Comparison of ENCODE assay signal across 8 cellular contexts in genomic region chr19:10194500-10195198, GRCh38. TPM values are rescaled to one million over a fixed set of nuclear protein-coding genes. Genes with fewer than 3 reads are reported as not detected.
DNase-seq lines count a peak whose midpoint lies in the region; ATAC-seq, FAIRE-seq and TF ChIP-seq lines count a peak whose summit lies in the region.

TSS of gene DNMT1 (minus strand) at chr19:10194953. CDS start at chr19:10194899, 54 bp downstream.

- H3K14ac ChIP-seq in neuronal stem cell (ENCODE audit: low read length), result peak within 1 kb of the TSS; percentile 67

- no peak for TF ChIP-seq CTCF in HCT116 (IDR thresholded peaks at IDR 0.05 in 2 of 3, conservative IDR thresholded peaks at IDR 0.05 in 1 of 3; ENCODE audit: borderline replicate concordance in 1 of 3, insufficient read depth in 1 of 3, low read depth in 2 of 3, low read length in 2 of 3)

- H3K27ac ChIP-seq in HCT116 (ENCODE audit: low read depth, low read length), result peak within 1 kb of the TSS; percentile 85
- peak within 1 kb of the TSS; percentile 81 for H3K27ac ChIP-seq in neuronal stem cell (replicated peaks; ENCODE audit: low read length)
- H3K27ac ChIP-seq in subcutaneous abdominal adipose tissue (ENCODE audit: low read depth, low read length), result peak within 1 kb of the TSS; percentile 86

- H3K36me3 ChIP-seq in HCT116 (ENCODE audit: control insufficient read depth in 1 of 2, insufficient read depth in 2 of 2, low read length in 2 of 2) (peaks cover 7 to 17% of the 10 kb centered on the region in 2 experiments; a peak in 3 of 4 replicates), neuronal stem cell (replicated peaks in 1 of 2; ENCODE audit: control insufficient read depth in 2 of 2, insufficient read depth in 2 of 2, low read length in 2 of 2) (peaks cover 3 to 33% of the 10 kb centered on the region in 2 donors), subcutaneous abdominal adipose tissue (ENCODE audit: control insufficient read depth in 5 of 5, insufficient read depth in 5 of 5, low read length in 5 of 5) (peaks cover 0 to 6% (median 0%) of the 10 kb centered on the region in 5 donors)

- in situ Hi-C loops in SK-MEL-5 (cut with HindIII; ENCODE audit: low pct_unique_long_range_greater_than_20kb, low sequenced_read_pairs), result no loop called here

- FAIRE-seq in G401.6 (lab: Jason Lieb, UNC) (peak; percentile 79), frontal cortex (lab: Jason Lieb, UNC) (no peak)

- DNase-seq in HCT116 (ENCODE audit: low read depth, low spot score) (peak; percentile 94), NAMALWA (ENCODE audit: low spot score) (peak; percentile 96), SK-MEL-5 (ENCODE audit: low read depth, low spot score) (peak; percentile 94), frontal cortex (ENCODE audit: low spot score in 2 of 2) (peak; percentile 97 to 99), neuronal stem cell (ENCODE audit: low spot score) (peak; percentile 94)
- peak; percentile 98 for DNase-seq in activated naive CD4-positive, alpha-beta T cell treated with Interleukin-2 at 50 U/mL for 16 hours

- H3K9ac ChIP-seq in HCT116 (ENCODE audit: low read length) (peak within 1 kb of the TSS; percentile 96), neuronal stem cell (ENCODE audit: low read depth, low read length, poor library complexity) (peak within 1 kb of the TSS; percentile 99), subcutaneous abdominal adipose tissue (ENCODE audit: low read length in 5 of 5) (peak within 1 kb of the TSS; percentile 65 to 85 (median 76))

- peak within 1 kb of the TSS; percentile 94 for H3K18ac ChIP-seq in neuronal stem cell (ENCODE audit: low read length)

- peak; percentile 85 for TF ChIP-seq POLR2A in HCT116 (IDR thresholded peaks at IDR 0.05; ENCODE audit: borderline replicate concordance, extremely low read depth, insufficient read depth, insufficient read length)

- no peak within 1 kb of the TSS for H2BK120ac ChIP-seq in neuronal stem cell (ENCODE audit: low read depth, low read length)

- H3K27me3 ChIP-seq in HCT116 (ENCODE audit: insufficient read depth, low read length), result no peaks in the 10 kb centered on the region
- no peaks in the 10 kb centered on the region for H3K27me3 ChIP-seq in neuronal stem cell (ENCODE audit: control insufficient read depth in 3 of 3, insufficient read depth in 3 of 3, low read depth in 1 of 3, low read length in 3 of 3)
- H3K27me3 ChIP-seq in subcutaneous abdominal adipose tissue (ENCODE audit: control insufficient read depth in 5 of 5, insufficient read depth in 4 of 5, low read length in 5 of 5), result no peaks in the 10 kb centered on the region

- H4K8ac ChIP-seq in neuronal stem cell (ENCODE audit: low read depth, low read length), result no peak within 1 kb of the TSS

- no TSS peak for BruUV-seq in HCT116 (replicated peaks; lab: Mats Ljungman, UMichigan)

- H3K9me3 ChIP-seq in HCT116 (ENCODE audit: control insufficient read depth in 1 of 2, insufficient read depth in 1 of 2, low read depth in 1 of 2, low read length in 2 of 2) (no peaks in the 10 kb centered on the region), neuronal stem cell (replicated peaks in 1 of 2; ENCODE audit: control insufficient read depth in 2 of 2, insufficient read depth in 1 of 2, low read depth in 1 of 2, low read length in 2 of 2) (no peaks in the 10 kb centered on the region), subcutaneous abdominal adipose tissue (ENCODE audit: control insufficient read depth in 5 of 5, low read length in 5 of 5) (no peaks in the 10 kb centered on the region)

- H2BK15ac ChIP-seq in neuronal stem cell (ENCODE audit: low read length), result peak within 1 kb of the TSS; percentile 64

- H3K4me1 ChIP-seq in HCT116 (ENCODE audit: control insufficient read depth in 1 of 2, insufficient read depth in 2 of 2, low read length in 2 of 2) (peaks cover 11 to 16% of the 10 kb centered on the region in 2 experiments; a peak in 2 of 4 replicates), neuronal stem cell (ENCODE audit: control insufficient read depth in 2 of 2, insufficient read depth in 1 of 2, low read depth in 1 of 2, low read length in 2 of 2) (peaks cover 2 to 7% of the 10 kb centered on the region in 2 donors), subcutaneous abdominal adipose tissue (ENCODE audit: control insufficient read depth in 5 of 5, insufficient read depth in 5 of 5, low read length in 5 of 5) (peaks cover 4 to 27% (median 19%) of the 10 kb centered on the region in 5 donors)

- peak within 1 kb of the TSS; percentile 90 for H3K4me2 ChIP-seq in HCT116 (ENCODE audit: low read length)
- peak within 1 kb of the TSS; percentile 84 for H3K4me2 ChIP-seq in neuronal stem cell (ENCODE audit: insufficient read depth, low read length, poor library complexity, severe bottlenecking)

- RAD21 ChIA-PET in HCT116 (lab: Charles Lee; ENCODE audit: low non-redundant PET in 1 of 2, low total read pairs in 2 of 2, uncharacterized antibody in 2 of 2, unreplicated experiment in 2 of 2), result interaction anchor here (0.6 to 1.1 kb wide), 3 partner anchors 32 to 56 kb away, joined by 4 to 5 read pairs (median 4); no protein-coding TSS in a partner anchor

- POLR2A ChIA-PET in HCT116 (lab: Charles Lee), result interaction anchor here (1.8 kb wide), 1 partner anchor 11 kb away, joined by 5 read pairs; no protein-coding TSS in a partner anchor

- H4K20me1 ChIP-seq in HCT116 (ENCODE audit: insufficient read depth), result peaks cover 11% of the 10 kb centered on the region; the same call in 1 of the 2 replicates

- H2BK5ac ChIP-seq in neuronal stem cell (ENCODE audit: low read length), result peak within 1 kb of the TSS; percentile 95

- peaks cover 48% of the 10 kb centered on the region for H3K79me2 ChIP-seq in HCT116 (ENCODE audit: insufficient read depth, low read length)

- H2AK5ac ChIP-seq in neuronal stem cell (ENCODE audit: low read depth, low read length), result peak within 1 kb of the TSS; percentile 0

- CTCF ChIA-PET in HCT116 (lab: Charles Lee), result interaction anchor here (1.1 to 1.3 kb wide), 2 partner anchors 55 to 64 kb away, joined by 3 to 5 read pairs; no protein-coding TSS in a partner anchor

- TF ChIP-seq RAD21 in HCT116 (IDR thresholded peaks at IDR 0.05; ENCODE audit: low read depth), result no peak

- peak within 1 kb of the TSS; percentile 60 for H2BK12ac ChIP-seq in neuronal stem cell (ENCODE audit: low read length)

- H3K4me3 ChIP-seq in HCT116 (replicated peaks in 1 of 2; ENCODE audit: low read depth in 1 of 2, low read length in 2 of 2) (peak within 1 kb of the TSS; percentile 88 to 98), neuronal stem cell (ENCODE audit: low read length in 2 of 2) (peak within 1 kb of the TSS; percentile 85 to 94), subcutaneous abdominal adipose tissue (ENCODE audit: low read depth in 1 of 5, low read length in 5 of 5) (peak within 1 kb of the TSS; percentile 76 to 95 (median 88))

- no peaks in the 10 kb centered on the region for H3K9me2 ChIP-seq in HCT116 (ENCODE audit: insufficient read depth)

- H3K79me1 ChIP-seq in neuronal stem cell (ENCODE audit: low read depth, low read length), result peaks cover 2% of the 10 kb centered on the region

- ATAC-seq in HCT116, result peak; percentile 95

- no CpG with 5 or more reads among the region's 71 CpGs for WGBS in neuronal stem cell (ENCODE audit: extremely low coverage in 2 of 2, insufficient read length in 2 of 2, insufficient replicate concordance in 1 of 2), 2 donors

- H4K91ac ChIP-seq in neuronal stem cell (ENCODE audit: low read depth, low read length, poor library complexity), result peak within 1 kb of the TSS; percentile 26

- no peak within 1 kb of the TSS for H2AFZ ChIP-seq in HCT116 (ENCODE audit: low read depth, low read length, poor library complexity, severe bottlenecking)
- H2AFZ ChIP-seq in neuronal stem cell (ENCODE audit: low read length), result peak within 1 kb of the TSS; percentile 99

- no peak within 1 kb of the TSS for H3K4ac ChIP-seq in neuronal stem cell (ENCODE audit: low read length)

- peak within 1 kb of the TSS; percentile 75 for H3K23ac ChIP-seq in neuronal stem cell (ENCODE audit: low read depth, low read length, poor library complexity)

- intact Hi-C loops in HCT116 (cut with micrococcal nuclease), result loop anchor here (2.0 kb wide), 1 partner anchor 56 kb away; no protein-coding TSS in a partner anchor

TF ChIP-seq in HCT116, 20 proteins besides CTCF, POLR2A, EP300 and RAD21 (continues in another document):
- peak; percentile 93 for TF ChIP-seq MAX (IDR thresholded peaks at IDR 0.05)
- no peak for TF ChIP-seq EZH2 (IDR thresholded peaks at IDR 0.05)
- no peak for TF ChIP-seq ZNF274 (IDR thresholded peaks at IDR 0.05; ENCODE audit: low read depth, low read length)
- TF ChIP-seq POLR2AphosphoS5 (IDR thresholded peaks at IDR 0.05; ENCODE audit: low read depth, low read length), result peak; percentile 92
- 0 out of 2 replicates have a peak, but pooled peaks have one; percentile 86 for TF ChIP-seq CBX3 (IDR thresholded peaks at IDR 0.05; ENCODE audit: low read depth)
- TF ChIP-seq EZH2phosphoT487 (IDR thresholded peaks at IDR 0.05; ENCODE audit: borderline replicate concordance), result no peak
- TF ChIP-seq SIN3A (IDR thresholded peaks at IDR 0.05; ENCODE audit: low read depth), result peak; percentile 98
- peak; percentile 96 for TF ChIP-seq JUND (IDR thresholded peaks at IDR 0.05)
- TF ChIP-seq ZFX (IDR thresholded peaks at IDR 0.05), result peak; percentile 39; the same call in 1 of the 2 replicates
- TF ChIP-seq ATF3 (IDR thresholded peaks at IDR 0.05), result no peak

RNA-seq across cellular contexts. Expression of gene DNMT1, which starts in this region (rescaled TPM):
- total RNA-seq in HCT116 (2021; ENCODE audit: unreplicated experiment) (235 TPM), frontal cortex (28.9 TPM)
- 110 and 112 TPM in 2 replicates for polyA plus RNA-seq in HCT116 (2012)
- total RNA-seq in SK-MEL-5 (2014; rRNA removed; shearing (Covaris generic)), result 34.1 and 42.1 TPM in 2 replicates
- 65.2 and 76.4 TPM in 2 replicates for polyA plus RNA-seq in SK-MEL-5 (2015; cell fraction: cytosol; rRNA removed)
- polyA plus RNA-seq in SK-MEL-5 (2015; cell fraction: nucleus; rRNA removed), result 178 and 204 TPM in 2 replicates
- polyA plus RNA-seq in neuronal stem cell (2013, experiment 1 of 2), result 94.9 TPM
- polyA plus RNA-seq in neuronal stem cell (2013, experiment 2 of 2), result 102 TPM

Comparison
In these comparisons a context has a peak if more than half of its experiments do, and no peak if none do; other contexts are left out.
1. Peak in every context shown above with its lines: DNase-seq, ATAC-seq, H3K4me3 ChIP-seq and H3K27ac ChIP-seq.